In the genomic region with DNA sequence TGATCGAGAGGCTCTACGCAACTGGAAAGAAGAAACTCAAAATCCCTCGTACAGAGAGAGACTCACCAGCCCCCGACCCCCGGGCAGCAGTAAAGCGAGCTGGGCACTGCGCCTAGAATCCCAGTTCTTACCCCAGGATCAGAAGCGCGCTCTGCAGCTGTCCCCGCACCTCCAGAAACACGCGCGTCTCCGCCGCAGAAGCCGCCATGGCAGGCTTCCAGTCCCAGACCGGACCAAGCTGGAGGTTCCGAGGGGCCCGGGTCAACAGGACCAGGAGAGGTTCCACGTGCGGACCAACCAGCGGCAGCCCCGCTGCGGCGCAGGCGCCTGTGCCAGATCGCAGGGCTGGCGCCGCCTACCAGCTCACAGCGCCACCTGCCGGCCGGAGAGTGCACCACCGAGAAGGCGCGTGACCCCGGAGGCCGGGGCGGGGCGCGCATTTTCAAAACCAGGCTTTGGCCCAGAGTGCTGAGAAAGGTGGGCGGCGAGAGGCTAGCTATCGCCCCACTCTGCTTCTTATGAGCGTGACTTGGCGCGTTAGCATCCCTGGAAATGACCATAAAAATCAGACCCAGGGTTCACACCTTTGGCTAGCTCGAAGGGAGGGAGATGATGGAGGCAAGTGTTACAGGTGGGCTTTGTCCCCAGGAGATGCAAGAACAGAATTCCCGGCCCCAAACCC, we compare ENCODE assay signal across 1 cellular context.
TF ChIP-seq lines count a peak whose summit lies in the region.

A gene with protein sequence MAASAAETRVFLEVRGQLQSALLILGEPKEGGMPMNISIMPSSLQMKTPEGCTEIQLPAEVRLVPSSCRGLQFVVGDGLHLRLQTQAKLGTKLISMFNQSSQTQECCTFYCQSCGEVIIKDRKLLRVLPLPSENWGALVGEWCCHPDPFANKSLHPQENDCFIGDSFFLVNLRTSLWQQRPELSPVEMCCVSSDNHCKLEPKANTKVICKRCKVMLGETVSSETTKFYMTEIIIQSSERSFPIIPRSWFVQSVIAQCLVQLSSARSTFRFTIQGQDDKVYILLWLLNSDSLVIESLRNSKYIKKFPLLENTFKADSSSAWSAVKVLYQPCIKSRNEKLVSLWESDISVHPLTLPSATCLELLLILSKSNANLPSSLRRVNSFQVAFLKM (minus strand): TSS at position 331 of the 682 bp plus-strand sequence. CDS start 123 bp downstream, at position 208.

TF ChIP-seq in GM23338, 12 proteins besides CTCF, POLR2A, EP300 and RAD21:
- TF ChIP-seq ZNF462 (CRISPR knock-in tag; IDR thresholded peaks at IDR 0.05) (no peak), POLR2AphosphoS5 (IDR thresholded peaks at IDR 0.05; ENCODE audit: low read depth) (peak; percentile 91), EZH2phosphoT487 (IDR thresholded peaks at IDR 0.05; ENCODE audit: unreplicated experiment) (no peak), JUNB (IDR thresholded peaks at IDR 0.05; ENCODE audit: unreplicated experiment) (no peak), NANOG (IDR thresholded peaks at IDR 0.05; ENCODE audit: borderline replicate concordance) (no peak), CREB1 (CRISPR knock-in tag; IDR thresholded peaks at IDR 0.05; ENCODE audit: low read depth) (peak; percentile 37; the same call in 1 of the 2 replicates), ZNF331 (CRISPR knock-in tag; IDR thresholded peaks at IDR 0.05; ENCODE audit: low read depth) (no peak), REST (IDR thresholded peaks at IDR 0.05; ENCODE audit: unreplicated experiment) (no peak)
